8 cellular contexts compared by ENCODE assay signal in the genomic region with DNA sequence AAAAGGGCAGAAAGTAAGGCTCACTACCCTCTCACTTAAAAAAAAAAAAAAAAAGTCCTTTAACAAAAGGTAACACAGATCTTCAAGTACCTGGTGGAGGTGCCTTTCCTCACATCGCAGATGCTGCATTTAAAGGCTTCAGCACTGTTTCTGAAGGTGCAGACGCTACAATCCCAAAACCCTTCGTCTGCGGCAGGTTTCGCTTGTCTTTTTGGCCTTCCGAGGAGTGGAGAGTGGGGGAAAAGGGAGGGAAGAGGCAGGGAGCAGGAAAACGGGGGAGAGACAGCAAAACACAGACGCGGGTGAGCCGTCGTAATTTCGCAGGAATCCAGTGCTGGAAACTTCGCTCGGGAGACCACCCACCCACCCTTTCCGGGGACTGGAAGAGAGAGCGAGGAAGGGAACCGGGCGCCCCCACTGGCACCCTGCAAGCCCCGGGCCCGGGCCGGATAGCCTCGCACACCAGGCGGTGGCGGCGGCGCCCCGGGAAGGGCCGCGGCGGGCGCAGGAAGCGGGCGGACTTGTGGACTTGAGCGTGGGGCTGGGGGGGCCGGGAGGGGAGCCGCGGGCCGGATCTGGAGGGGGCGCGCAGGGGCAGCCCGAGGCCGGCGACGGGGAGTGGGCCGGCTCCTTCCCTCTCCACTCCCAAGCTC. TPM values are rescaled to one million over a fixed set of nuclear protein-coding genes. Genes with fewer than 3 reads are reported as not detected.
DNase-seq lines count a peak whose midpoint lies in the region; ATAC-seq and TF ChIP-seq lines count a peak whose summit lies in the region.

A gene (minus strand): TSS at position 216 of the 653 bp plus-strand sequence.

- peak; percentile 13 for ATAC-seq in effector memory CD8-positive, alpha-beta T cell (replicated peaks)

- peaks cover 25% of the 10 kb centered on the region for H3K36me3 Mint-ChIP-seq in effector memory CD8-positive, alpha-beta T cell (ENCODE audit: insufficient read depth)

- peak within 1 kb of the TSS; percentile 97 to 98 for H3K27ac Mint-ChIP-seq in effector memory CD8-positive, alpha-beta T cell

- H3K27ac ChIP-seq in HL-60 (replicated peaks) (peak within 1 kb of the TSS; percentile 76), WERI-Rb-1 (peak within 1 kb of the TSS; percentile 97), tibial nerve (peak within 1 kb of the TSS; percentile 88 to 95 (median 92))

- TF ChIP-seq CTCF in GM20000 (IDR thresholded peaks at IDR 0.05; ENCODE audit: extremely low read depth, missing control alignments) (peak; percentile 16), HL-60 (IDR thresholded peaks at IDR 0.05; ENCODE audit: insufficient read depth, low read length) (no peak), WERI-Rb-1 (IDR thresholded peaks at IDR 0.05; ENCODE audit: low read depth, low read length) (no peak), tibial nerve (IDR thresholded peaks at IDR 0.05) (peak in 2 of 5 experiments; percentile 9 to 10)

- 0 to 1% methylated on average over 15 to 34 of the region's 45 CpGs for WGBS in tibial nerve, 2 donors

- H3K27me3 ChIP-seq in HL-60 (ENCODE audit: insufficient read depth, poor library complexity, severe bottlenecking) (no peaks in the 10 kb centered on the region), WERI-Rb-1 (ENCODE audit: insufficient read depth, low read depth, severe bottlenecking) (no peaks in the 10 kb centered on the region), mononuclear cell (ENCODE audit: insufficient read depth, low read length) (no peaks in the 10 kb centered on the region), tibial nerve (no peaks in the 10 kb centered on the region)

- H3K9me3 ChIP-seq in WERI-Rb-1 (ENCODE audit: severe bottlenecking) = no peaks in the 10 kb centered on the region
- no peaks in the 10 kb centered on the region for H3K9me3 ChIP-seq in mononuclear cell (ENCODE audit: low read depth, low read length)
- H3K9me3 ChIP-seq in tibial nerve = no peaks in the 10 kb centered on the region

- peaks cover 12 to 28% of the 10 kb centered on the region in 2 donors for H3K27me3 Mint-ChIP-seq in effector memory CD8-positive, alpha-beta T cell

- peaks cover 36% of the 10 kb centered on the region for H3K36me3 ChIP-seq in WERI-Rb-1
- no peaks in the 10 kb centered on the region for H3K36me3 ChIP-seq in tibial nerve

- no peak for TF ChIP-seq POLR2A in tibial nerve (IDR thresholded peaks at IDR 0.05)

- DNase-seq in COLO668 (lab: John Stamatoyannopoulos, UW; ENCODE audit: unreplicated experiment) (peak; percentile 25), GM20000 (ENCODE audit: low spot score) (no peak), HL-60 (ENCODE audit: low read depth in 1 of 2, low spot score in 1 of 2) (peak in 1 of 2 experiments; percentile 14), WERI-Rb-1 (no peak), tibial nerve (ENCODE audit: low spot score in 2 of 2) (peak; percentile 39 to 41), amniotic stem cell (lab: John Stamatoyannopoulos, UW) (no peak)
- peak in 2 of 3 experiments; percentile 9 to 35 for DNase-seq in effector memory CD8-positive, alpha-beta T cell

- H3K4me1 Mint-ChIP-seq in effector memory CD8-positive, alpha-beta T cell (ENCODE audit: low read depth in 2 of 2) = peaks cover 28 to 41% of the 10 kb centered on the region in 2 donors

- peak within 1 kb of the TSS; percentile 96 to 99 for H3K4me3 Mint-ChIP-seq in effector memory CD8-positive, alpha-beta T cell

- TF ChIP-seq EP300 in tibial nerve (IDR thresholded peaks at IDR 0.05) = peak in 1 of 2 donors; percentile 50

- peak within 1 kb of the TSS; percentile 83 for H3K4me3 ChIP-seq in HL-60 (replicated peaks; ENCODE audit: insufficient read depth, low read length)
- H3K4me3 ChIP-seq in WERI-Rb-1 (ENCODE audit: low read depth, low read length) = peak within 1 kb of the TSS; percentile 92
- peak within 1 kb of the TSS; percentile 97 for H3K4me3 ChIP-seq in mononuclear cell (ENCODE audit: low read length)
- H3K4me3 ChIP-seq in tibial nerve = peak within 1 kb of the TSS; percentile 71 to 90 (median 80)

- H3K4me1 ChIP-seq in mononuclear cell (ENCODE audit: insufficient read depth, low read length) = peaks cover 44% of the 10 kb centered on the region
- peaks cover 0 to 45% (median 7%) of the 10 kb centered on the region in 4 donors for H3K4me1 ChIP-seq in tibial nerve

- H3K9me3 Mint-ChIP-seq in effector memory CD8-positive, alpha-beta T cell = no peaks in the 10 kb centered on the region

RNA-seq across cellular contexts. Expression of the gene that starts here (rescaled TPM):
- 14.8 TPM for total RNA-seq in mononuclear cell
- 10 to 100 TPM in 3 of 4 donors, 1 to 10 TPM in 1; 9.3 to 14.6 (median 12.0) TPM for total RNA-seq in tibial nerve

Comparison
In these comparisons a context has a peak if more than half of its experiments do, and no peak if none do; other contexts are left out.
1. DNase-seq: peak in COLO668 (single experiment), effector memory CD8-positive, alpha-beta T cell (2 of 3) and tibial nerve (2 of 2); none in GM20000 (single experiment), WERI-Rb-1 (single experiment) and amniotic stem cell (single experiment).
2. Peak in every context shown above with its lines, with median percentiles within 50 percentile points of each other: H3K27ac ChIP-seq and H3K4me3 ChIP-seq.